12 cellular contexts compared by ENCODE assay signal in the genomic region with DNA sequence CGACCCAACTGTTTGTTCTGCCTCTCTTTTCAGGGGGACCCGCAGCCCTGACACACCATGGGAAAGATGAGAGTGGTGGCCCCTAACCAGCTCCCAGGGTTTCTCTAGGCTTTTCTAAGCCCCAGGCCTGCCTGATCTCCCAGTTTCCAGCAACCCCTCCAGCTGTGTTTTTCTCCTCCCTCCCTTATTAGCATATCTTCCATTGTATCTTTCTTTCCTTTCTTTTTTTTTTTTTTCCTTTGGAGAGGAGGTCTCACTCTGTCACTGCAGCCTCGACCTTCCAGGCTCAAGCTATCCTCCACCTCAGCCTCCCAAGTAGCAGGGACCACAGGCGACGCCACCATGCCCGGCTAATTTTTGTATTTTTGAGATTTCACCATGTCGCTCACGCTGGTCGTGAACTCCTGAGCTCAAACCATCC. TPM values are rescaled to one million over a fixed set of nuclear protein-coding genes. Genes with fewer than 3 reads are reported as not detected.
A peak's percentile ranks its signal among the peaks of the same experiment; 100 is the strongest.
DNase-seq lines count a peak whose midpoint lies in the region; ATAC-seq lines count a peak whose summit lies in the region.
"Had no signal": no experiment of that assay in that cellular context is flagged by ENCODE, and none has a peak within 500 bp of the region (broad histone marks: within the 10 kb centered on the region; RNA-seq: fewer than 3 reads in every experiment).

No MANE protein-coding gene starts in this region.

- no peaks in the 10 kb centered on the region for H3K9me3 Mint-ChIP-seq in activated CD4-positive, alpha-beta T cell treated with anti-CD3 and anti-CD28 coated beads, Interleukin-2, amount 10 ng/mL, durations not matched to agents 7 days and 5 days
- no peaks in the 10 kb centered on the region for H3K9me3 Mint-ChIP-seq in activated T-helper 1 cell treated with anti-CD3 and anti-CD28 coated beads, Interleukin-12 subunit alpha, Interleukin-12 subunit beta, Interleukin-2, Interleukin-4 antibody, amounts not matched to agents 30 ng/mL and 10 ng/mL and 1 ng/mL, durations not matched to agents 14 hours and 24 hours and 36 hours
- H3K9me3 Mint-ChIP-seq in memory B cell: no peaks in the 10 kb centered on the region

- peak overlapping the region; percentile 74 for H3K27ac Mint-ChIP-seq in activated CD4-positive, alpha-beta T cell treated with anti-CD3 and anti-CD28 coated beads, Interleukin-2, amount 10 ng/mL, durations not matched to agents 7 days and 5 days
- peak overlapping the region; percentile 75 for H3K27ac Mint-ChIP-seq in activated T-helper 1 cell treated with anti-CD3 and anti-CD28 coated beads, Interleukin-12 subunit alpha, Interleukin-12 subunit beta, Interleukin-2, Interleukin-4 antibody, amounts not matched to agents 30 ng/mL and 10 ng/mL and 1 ng/mL, durations not matched to agents 14 hours and 24 hours and 36 hours
- H3K27ac Mint-ChIP-seq in memory B cell: peak overlapping the region; percentile 50

- no peak for DNase-seq in activated CD4-positive, alpha-beta T cell treated with anti-CD3 and anti-CD28 coated beads, Interleukin-2, amount 10 ng/mL, durations not matched to agents 7 days and 5 days
- no peak for DNase-seq in activated CD4-positive, alpha-beta T cell treated with anti-CD3 and anti-CD28 coated beads for 1 hour
- no peak for DNase-seq in activated T-helper 1 cell treated with anti-CD3 and anti-CD28 coated beads, Interleukin-12 subunit alpha, Interleukin-12 subunit beta, Interleukin-2, Interleukin-4 antibody, amounts not matched to agents 30 ng/mL and 10 ng/mL and 1 ng/mL, durations not matched to agents 14 hours and 24 hours and 36 hours (ENCODE audit: low spot score)
- no peak for DNase-seq in memory B cell (ENCODE audit: low spot score in 2 of 2)
- DNase-seq in NCI-H2107 treated with DMSO at 0.1 percent for 48 hours (lab: John Stamatoyannopoulos, UW; ENCODE audit: unreplicated experiment): no peak
- DNase-seq in Ammon's horn (ENCODE audit: low spot score): no peak
- DNase-seq in NCI-H526 (lab: John Stamatoyannopoulos, UW): no peak
- DNase-seq: activated CD8-positive, alpha-beta memory T cell treated with anti-CD3 and anti-CD28 coated beads, Interleukin-2, amount 50 U/mL, for 48 hours; NCI-H1105; Right ventricle myocardium superior; trophoblast cell had no signal

- H3K27ac ChIP-seq in temporal lobe (ENCODE audit: low read depth, low read length): peak overlapping the region; percentile 83

- intact Hi-C loops in activated T-helper 1 cell treated with anti-CD3 and anti-CD28 coated beads, Interleukin-12 subunit alpha, Interleukin-12 subunit beta, Interleukin-2, Interleukin-4 antibody, amounts not matched to agents 30 ng/mL and 10 ng/mL and 1 ng/mL, durations not matched to agents 14 hours and 24 hours and 36 hours (cut with micrococcal nuclease): loop anchor here (5.0 kb wide), 1 partner anchor 349 kb away; the partner anchor contains the start of gene ENSA

- POLR2A ChIA-PET in activated CD4-positive, alpha-beta T cell treated with anti-CD3 and anti-CD28 coated beads, Interleukin-2, amount 10 ng/mL, durations not matched to agents 7 days and 5 days (lab: Charles Lee): interaction anchor here (0.6 kb wide), 1 partner anchor 317 kb away, joined by 3 read pairs; no protein-coding TSS in a partner anchor

- ATAC-seq in memory B cell (ENCODE audit: low read depth): no peak

- peaks cover 64% of the 10 kb centered on the region for H3K4me1 Mint-ChIP-seq in activated CD4-positive, alpha-beta T cell treated with anti-CD3 and anti-CD28 coated beads, Interleukin-2, amount 10 ng/mL, durations not matched to agents 7 days and 5 days
- peaks cover 56% of the 10 kb centered on the region for H3K4me1 Mint-ChIP-seq in activated T-helper 1 cell treated with anti-CD3 and anti-CD28 coated beads, Interleukin-12 subunit alpha, Interleukin-12 subunit beta, Interleukin-2, Interleukin-4 antibody, amounts not matched to agents 30 ng/mL and 10 ng/mL and 1 ng/mL, durations not matched to agents 14 hours and 24 hours and 36 hours (ENCODE audit: low read depth)
- H3K4me1 Mint-ChIP-seq in memory B cell: peaks cover 37% of the 10 kb centered on the region

- H3K27me3 Mint-ChIP-seq in activated CD4-positive, alpha-beta T cell treated with anti-CD3 and anti-CD28 coated beads, Interleukin-2, amount 10 ng/mL, durations not matched to agents 7 days and 5 days: no peaks in the 10 kb centered on the region
- no peaks in the 10 kb centered on the region for H3K27me3 Mint-ChIP-seq in activated T-helper 1 cell treated with anti-CD3 and anti-CD28 coated beads, Interleukin-12 subunit alpha, Interleukin-12 subunit beta, Interleukin-2, Interleukin-4 antibody, amounts not matched to agents 30 ng/mL and 10 ng/mL and 1 ng/mL, durations not matched to agents 14 hours and 24 hours and 36 hours (ENCODE audit: insufficient read depth)
- H3K27me3 Mint-ChIP-seq in memory B cell: no peaks in the 10 kb centered on the region

- H3K4me3 Mint-ChIP-seq in activated CD4-positive, alpha-beta T cell treated with anti-CD3 and anti-CD28 coated beads, Interleukin-2, amount 10 ng/mL, durations not matched to agents 7 days and 5 days: peak overlapping the region; percentile 78
- H3K4me3 Mint-ChIP-seq in activated T-helper 1 cell treated with anti-CD3 and anti-CD28 coated beads, Interleukin-12 subunit alpha, Interleukin-12 subunit beta, Interleukin-2, Interleukin-4 antibody, amounts not matched to agents 30 ng/mL and 10 ng/mL and 1 ng/mL, durations not matched to agents 14 hours and 24 hours and 36 hours: peak overlapping the region; percentile 82
- H3K4me3 Mint-ChIP-seq in memory B cell: peak overlapping the region; percentile 69

- peaks cover 15% of the 10 kb centered on the region for H3K36me3 Mint-ChIP-seq in activated CD4-positive, alpha-beta T cell treated with anti-CD3 and anti-CD28 coated beads, Interleukin-2, amount 10 ng/mL, durations not matched to agents 7 days and 5 days (ENCODE audit: low read depth)
- no peaks in the 10 kb centered on the region for H3K36me3 Mint-ChIP-seq in activated T-helper 1 cell treated with anti-CD3 and anti-CD28 coated beads, Interleukin-12 subunit alpha, Interleukin-12 subunit beta, Interleukin-2, Interleukin-4 antibody, amounts not matched to agents 30 ng/mL and 10 ng/mL and 1 ng/mL, durations not matched to agents 14 hours and 24 hours and 36 hours (ENCODE audit: low read depth)
- H3K36me3 Mint-ChIP-seq in memory B cell: no peaks in the 10 kb centered on the region

- CTCF ChIA-PET in activated CD4-positive, alpha-beta T cell treated with anti-CD3 and anti-CD28 coated beads, Interleukin-2, amount 10 ng/mL, durations not matched to agents 7 days and 5 days (lab: Charles Lee): interaction anchor here (0.6 to 7.9 kb wide), 11 partner anchors 8 to 415 kb away, joined by 3 to 61 read pairs (median 4); partner anchors contain the start of gene MINDY1

RNA-seq across cellular contexts. Expression of gene CERS2, which starts 1.8 kb away (rescaled TPM):
- total RNA-seq in activated CD4-positive, alpha-beta T cell treated with anti-CD3 and anti-CD28 coated beads, Interleukin-2, amount 10 ng/mL, durations not matched to agents 7 days and 5 days: 100 to 1,000 TPM; 173 to 192 TPM
- 188 and 191 TPM in 2 replicates for total RNA-seq in activated T-helper 1 cell treated with anti-CD3 and anti-CD28 coated beads, Interleukin-12 subunit alpha, Interleukin-12 subunit beta, Interleukin-2, Interleukin-4 antibody, amounts not matched to agents 30 ng/mL and 10 ng/mL and 1 ng/mL, durations not matched to agents 14 hours and 24 hours and 36 hours
- 21.4 TPM for total RNA-seq in temporal lobe

RNA-seq across cellular contexts. Expression of gene ANXA9, which starts 5.7 kb away (rescaled TPM):
- total RNA-seq in activated CD4-positive, alpha-beta T cell treated with anti-CD3 and anti-CD28 coated beads, Interleukin-2, amount 10 ng/mL, durations not matched to agents 7 days and 5 days: under 1 TPM in 1 of 2 experiments, not detected in 1; 0.10 TPM
- not detected in 2 replicates for total RNA-seq in activated T-helper 1 cell treated with anti-CD3 and anti-CD28 coated beads, Interleukin-12 subunit alpha, Interleukin-12 subunit beta, Interleukin-2, Interleukin-4 antibody, amounts not matched to agents 30 ng/mL and 10 ng/mL and 1 ng/mL, durations not matched to agents 14 hours and 24 hours and 36 hours
- not detected for total RNA-seq in temporal lobe
- total RNA-seq: Right ventricle myocardium superior had no signal

RNA-seq across cellular contexts. Expression of gene MINDY1, which starts 30.3 kb away (rescaled TPM):
- total RNA-seq in activated CD4-positive, alpha-beta T cell treated with anti-CD3 and anti-CD28 coated beads, Interleukin-2, amount 10 ng/mL, durations not matched to agents 7 days and 5 days: 10 to 100 TPM; 23.9 to 24.3 TPM
- 12.0 and 13.4 TPM in 2 replicates for total RNA-seq in activated T-helper 1 cell treated with anti-CD3 and anti-CD28 coated beads, Interleukin-12 subunit alpha, Interleukin-12 subunit beta, Interleukin-2, Interleukin-4 antibody, amounts not matched to agents 30 ng/mL and 10 ng/mL and 1 ng/mL, durations not matched to agents 14 hours and 24 hours and 36 hours
- total RNA-seq in temporal lobe: 10.8 TPM

RNA-seq across cellular contexts. Expression of gene PRUNE1, which starts 31.8 kb away (rescaled TPM):
- 10 to 100 TPM; 18.8 to 19.1 TPM for total RNA-seq in activated CD4-positive, alpha-beta T cell treated with anti-CD3 and anti-CD28 coated beads, Interleukin-2, amount 10 ng/mL, durations not matched to agents 7 days and 5 days
- total RNA-seq in activated T-helper 1 cell treated with anti-CD3 and anti-CD28 coated beads, Interleukin-12 subunit alpha, Interleukin-12 subunit beta, Interleukin-2, Interleukin-4 antibody, amounts not matched to agents 30 ng/mL and 10 ng/mL and 1 ng/mL, durations not matched to agents 14 hours and 24 hours and 36 hours: 15.0 and 15.4 TPM in 2 replicates
- total RNA-seq in temporal lobe: 25.6 TPM

RNA-seq across cellular contexts. Expression of gene SETDB1, which starts 50.2 kb away (rescaled TPM):
- total RNA-seq in activated CD4-positive, alpha-beta T cell treated with anti-CD3 and anti-CD28 coated beads, Interleukin-2, amount 10 ng/mL, durations not matched to agents 7 days and 5 days: 10 to 100 TPM; 51.1 to 58.1 TPM
- 60.6 and 63.7 TPM in 2 replicates for total RNA-seq in activated T-helper 1 cell treated with anti-CD3 and anti-CD28 coated beads, Interleukin-12 subunit alpha, Interleukin-12 subunit beta, Interleukin-2, Interleukin-4 antibody, amounts not matched to agents 30 ng/mL and 10 ng/mL and 1 ng/mL, durations not matched to agents 14 hours and 24 hours and 36 hours
- total RNA-seq in temporal lobe: 39.8 TPM
